Comparison of ENCODE assay signal across 17 cellular contexts in the genomic region with DNA sequence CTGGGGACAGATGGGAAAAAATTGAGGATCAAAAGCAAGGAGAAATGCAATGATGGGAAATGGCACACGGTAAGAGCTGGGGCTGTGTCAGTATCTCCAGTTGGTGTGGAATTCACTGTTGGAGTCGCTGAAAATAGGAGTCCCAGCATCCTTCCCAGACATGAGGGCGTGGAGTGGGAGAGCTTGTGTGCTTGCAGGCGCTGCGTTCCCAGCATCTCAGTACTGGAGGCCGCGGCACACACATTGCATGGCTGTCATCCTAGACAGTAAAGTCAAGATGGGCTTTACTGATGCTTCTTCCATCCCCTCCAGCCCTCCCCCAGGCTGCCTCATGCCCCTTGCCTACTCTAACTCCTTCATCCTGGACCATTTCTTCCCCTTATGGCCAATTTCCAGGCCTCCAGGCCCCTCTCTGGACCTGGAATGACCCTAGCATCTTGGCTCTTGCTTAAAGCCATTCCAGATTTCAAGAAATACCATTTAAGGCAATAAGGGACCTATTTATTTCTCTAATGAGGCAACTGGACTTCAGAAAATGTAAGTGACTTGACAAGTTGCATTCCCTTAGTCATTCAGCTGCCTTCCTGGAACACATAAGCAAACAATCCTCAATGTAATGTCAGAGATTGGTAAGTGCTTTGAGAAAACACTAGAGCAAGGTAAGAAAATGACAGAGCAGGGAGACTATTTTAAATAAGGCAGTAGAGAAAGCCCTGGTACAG.
DNase-seq lines count a peak whose midpoint lies in the region; ATAC-seq, FAIRE-seq and TF ChIP-seq lines count a peak whose summit lies in the region.
"Had no signal": no experiment of that assay in that cellular context is flagged by ENCODE, and none has a peak within 500 bp of the region (broad histone marks: within the 10 kb centered on the region; RNA-seq: fewer than 3 reads in every experiment).

No MANE protein-coding gene starts in this region.

- peak overlapping the region; percentile 15 for H3K27ac Mint-ChIP-seq in activated naive CD4-positive, alpha-beta T cell treated with anti-CD3 and anti-CD28 coated beads for 36 hours
- H3K27ac Mint-ChIP-seq in activated naive CD4-positive, alpha-beta T cell treated with anti-CD3 and anti-CD28 coated beads, Interleukin-2, amount 50 U/mL, for 72 hours, result no peak overlapping the region
- peak overlapping the region; percentile 61 for H3K27ac Mint-ChIP-seq in type B pancreatic cell

- H3K27me3 Mint-ChIP-seq in activated naive CD4-positive, alpha-beta T cell treated with anti-CD3 and anti-CD28 coated beads for 36 hours (ENCODE audit: low read depth), result peaks cover 2% of the 10 kb centered on the region
- peaks cover 8% of the 10 kb centered on the region for H3K27me3 Mint-ChIP-seq in type B pancreatic cell

- no peak overlapping the region for H3K4me3 ChIP-seq in cardiac fibroblast (replicated peaks in 1 of 2; ENCODE audit: low read depth in 2 of 2, low read length in 2 of 2)
- H3K4me3 ChIP-seq: A549, HAP-1 had no signal

- no peak for FAIRE-seq in urothelium cell line (lab: Jason Lieb, UNC)
- FAIRE-seq: A549, colon, TTC549 had no signal

- no peaks in the 10 kb centered on the region for H3K36me3 Mint-ChIP-seq in activated naive CD4-positive, alpha-beta T cell treated with anti-CD3 and anti-CD28 coated beads for 36 hours (ENCODE audit: low read depth)
- H3K36me3 Mint-ChIP-seq in activated naive CD4-positive, alpha-beta T cell treated with anti-CD3 and anti-CD28 coated beads, Interleukin-2, amount 50 U/mL, for 72 hours, result no peaks in the 10 kb centered on the region
- peaks cover 4% of the 10 kb centered on the region for H3K36me3 Mint-ChIP-seq in type B pancreatic cell

- intact Hi-C loops in activated naive CD4-positive, alpha-beta T cell treated with anti-CD3 and anti-CD28 coated beads for 36 hours (cut with micrococcal nuclease), result loop anchor here (1.0 kb wide), 1 partner anchor 26 kb away; no protein-coding TSS in a partner anchor

- no peak for TF ChIP-seq CTCF in cardiac fibroblast (IDR thresholded peaks at IDR 0.05; ENCODE audit: low read depth, low read length)
- TF ChIP-seq CTCF in type B pancreatic cell (conservative IDR thresholded peaks at IDR 0.05), result no peak

- CTCF ChIA-PET in activated naive CD4-positive, alpha-beta T cell treated with anti-CD3 and anti-CD28 coated beads for 36 hours (lab: Charles Lee), result interaction anchor here (1.1 to 1.3 kb wide), 3 partner anchors 26 to 170 kb away, joined by 3 to 6 read pairs (median 3); no protein-coding TSS in a partner anchor

- DNase-seq in activated naive CD4-positive, alpha-beta T cell treated with anti-CD3 and anti-CD28 coated beads for 36 hours, result no peak
- DNase-seq in activated naive CD4-positive, alpha-beta T cell treated with anti-CD3 and anti-CD28 coated beads, Interleukin-2, amount 50 U/mL, for 72 hours (ENCODE audit: low spot score in 2 of 2), result no peak
- DNase-seq in cardiac fibroblast (ENCODE audit: low read depth in 2 of 2) (peak; percentile 58 to 67), islet precursor cell (peak; percentile 45), type B pancreatic cell (ENCODE audit: extremely low spot score, unreplicated experiment) (no peak), NCI-H524 treated with DMSO at 0.1 percent for 48 hours (lab: John Stamatoyannopoulos, UW) (no peak), urothelium cell line (ENCODE audit: low spot score) (no peak)
- DNase-seq: activated naive CD4-positive, alpha-beta T cell; DMS79; NCI-H1092; NCI-H526 had no signal

- no peak overlapping the region for H3K4me3 Mint-ChIP-seq in activated naive CD4-positive, alpha-beta T cell treated with anti-CD3 and anti-CD28 coated beads for 36 hours
- no peak overlapping the region for H3K4me3 Mint-ChIP-seq in type B pancreatic cell

- ATAC-seq in activated naive CD4-positive, alpha-beta T cell treated with anti-CD3 and anti-CD28 coated beads, Interleukin-2, amount 50 U/mL, for 72 hours, result no peak
- ATAC-seq in HG02798 (IDR thresholded peaks at IDR 0.05; ENCODE audit: poor library complexity, unreplicated experiment), result no peak
- ATAC-seq: A549, left lobe of liver had no signal

- peaks cover 22% of the 10 kb centered on the region for H3K4me1 Mint-ChIP-seq in activated naive CD4-positive, alpha-beta T cell treated with anti-CD3 and anti-CD28 coated beads for 36 hours (ENCODE audit: low read depth)
- H3K4me1 Mint-ChIP-seq in type B pancreatic cell (ENCODE audit: unreplicated experiment), result peaks cover 22% of the 10 kb centered on the region

- H3K9me3 Mint-ChIP-seq in activated naive CD4-positive, alpha-beta T cell treated with anti-CD3 and anti-CD28 coated beads for 36 hours, result no peaks in the 10 kb centered on the region
- no peaks in the 10 kb centered on the region for H3K9me3 Mint-ChIP-seq in activated naive CD4-positive, alpha-beta T cell treated with anti-CD3 and anti-CD28 coated beads, Interleukin-2, amount 50 U/mL, for 72 hours
- peaks cover 5% of the 10 kb centered on the region for H3K9me3 Mint-ChIP-seq in type B pancreatic cell

Comparison
In these comparisons a context has a peak if more than half of its experiments do, and no peak if none do; other contexts are left out.
1. H3K27ac Mint-ChIP-seq: peak in activated naive CD4-positive, alpha-beta T cell treated with anti-CD3 and anti-CD28 coated beads for 36 hours (single experiment) and type B pancreatic cell (single experiment); none in activated naive CD4-positive, alpha-beta T cell treated with anti-CD3 and anti-CD28 coated beads, Interleukin-2, amount 50 U/mL, for 72 hours (0 of 2).
2. DNase-seq: peak in cardiac fibroblast (2 of 2) and islet precursor cell (single experiment); none in activated naive CD4-positive, alpha-beta T cell treated with anti-CD3 and anti-CD28 coated beads for 36 hours (single experiment), activated naive CD4-positive, alpha-beta T cell treated with anti-CD3 and anti-CD28 coated beads, Interleukin-2, amount 50 U/mL, for 72 hours (0 of 2), type B pancreatic cell (single experiment), NCI-H524 treated with DMSO at 0.1 percent for 48 hours (single experiment) and urothelium cell line (single experiment).